ENCODE assay signal across 1 cellular context in genomic region chr17:29778936-29779811, GRCh38.
TF ChIP-seq lines count a peak whose summit lies in the region.

No MANE protein-coding gene starts in this region.

TF ChIP-seq in H1, 55 proteins besides CTCF, POLR2A, EP300 and RAD21 (continued from another document):
- TF ChIP-seq CHD7 (IDR thresholded peaks at IDR 0.05; ENCODE audit: insufficient replicate concordance, low read length) (no peak), SUZ12 (IDR thresholded peaks at IDR 0.05; ENCODE audit: low read length) (no peak), SIRT6 (IDR thresholded peaks at IDR 0.05; ENCODE audit: low read length) (no peak), RBBP5 (IDR thresholded peaks at IDR 0.05; ENCODE audit: borderline replicate concordance, low read depth, low read length) (no peak), ZNF274 (IDR thresholded peaks at IDR 0.05; ENCODE audit: borderline replicate concordance, extremely low read depth, low read length) (no peak), CBX5 (IDR thresholded peaks at IDR 0.05; ENCODE audit: low read depth, low read length) (no peak)
